Comparison of ENCODE assay signal across 29 cellular contexts in the genomic region with DNA sequence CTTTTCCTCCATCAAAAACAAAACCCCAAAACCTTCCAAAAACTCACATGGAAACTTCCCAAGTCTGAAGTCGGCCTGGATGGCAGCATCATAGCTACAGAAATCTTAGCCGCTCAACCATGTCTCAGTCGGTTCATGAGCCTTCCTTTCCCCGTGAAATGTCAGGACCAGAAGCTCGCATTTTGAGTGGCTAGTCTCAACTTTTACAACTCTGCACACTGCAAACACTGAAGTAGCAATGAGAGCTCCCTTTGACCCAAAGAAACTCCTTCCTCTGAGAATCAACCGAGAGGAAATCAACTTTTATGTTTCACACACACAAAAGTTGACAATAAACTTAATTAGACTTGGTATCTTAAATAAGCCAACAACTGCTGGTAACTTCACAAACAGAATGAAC.
"Had no signal": no experiment of that assay in that cellular context is flagged by ENCODE, and none has a peak within 500 bp of the region (broad histone marks: within the 10 kb centered on the region; RNA-seq: fewer than 3 reads in every experiment).

No MANE protein-coding gene starts in this region.

- H3K4me1 Mint-ChIP-seq: memory B cell had no signal

- H3K27ac Mint-ChIP-seq: dendritic cell treated with granulocyte-macrophage colony-stimulating factor and Interleukin-4, amounts not matched to agents 40 ng/mL and 50 ng/mL, for 4 days; memory B cell; naive thymus-derived CD8-positive, alpha-beta T cell; stimulated activated memory B cell treated with anti-CD40 and anti-IgM and Interleukin-4, amounts not matched to agents 10 μg/mL and 1 μg/mL and 100 μg/mL, for 72 hours had no signal

- H3K27ac ChIP-seq: epithelial cell of prostate, gastroesophageal sphincter, heart left ventricle, parathyroid adenoma, psoas muscle, skin epidermis, spleen, testis, tibial artery, upper lobe of right lung, uterus had no signal

- H3K9me3 Mint-ChIP-seq: dendritic cell treated with granulocyte-macrophage colony-stimulating factor and Interleukin-4, amounts not matched to agents 40 ng/mL and 50 ng/mL, for 4 days; memory B cell had no signal

- H3K36me3 ChIP-seq: gastroesophageal sphincter, heart left ventricle, spleen, tibial artery, upper lobe of right lung, uterus had no signal

- H3K4me1 ChIP-seq: parathyroid adenoma, psoas muscle, testis, upper lobe of right lung, uterus had no signal

- H3K9me3 ChIP-seq: gastroesophageal sphincter, testis, tibial artery, upper lobe of right lung, uterus had no signal

- DNase-seq: cerebellar nuclear complex; effector CD8-positive, alpha-beta T cell; endodermal cell; foreskin fibroblast; heart left ventricle; hypothalamus; naive thymus-derived CD8-positive, alpha-beta T cell; nephron progenitor cell; occipital lobe; psoas muscle; right cardiac atrium; spleen; stimulated activated CD4-positive, alpha-beta T cell treated with anti-CD3 and anti-CD28 coated beads, Interleukin-4, amount 100 ng/mL, for 4 hours; stimulated activated naive CD8-positive, alpha-beta T cell treated with anti-CD3 and anti-CD28 coated beads, Interleukin-15, Interleukin-2, amounts not matched to agents 100 U/mL and 50 U/mL, for 24 hours; substantia nigra; testis; tibial artery; upper lobe of right lung; uterus had no signal

- H3K9ac ChIP-seq: parathyroid adenoma had no signal

- H3K27me3 ChIP-seq: testis had no signal

- H3K4me3 Mint-ChIP-seq: dendritic cell treated with granulocyte-macrophage colony-stimulating factor and Interleukin-4, amounts not matched to agents 40 ng/mL and 50 ng/mL, for 4 days; endodermal cell; memory B cell; naive thymus-derived CD8-positive, alpha-beta T cell; nephron progenitor cell; stimulated activated memory B cell treated with anti-CD40 and anti-IgM and Interleukin-4, amounts not matched to agents 10 μg/mL and 1 μg/mL and 100 μg/mL, for 72 hours had no signal

- H3K4me3 ChIP-seq: gastroesophageal sphincter, heart left ventricle, lung, psoas muscle, skin epidermis, spleen, testis, tibial artery, upper lobe of right lung, uterus had no signal

- ATAC-seq: esophagus mucosa; gastroesophageal sphincter; heart left ventricle; left lobe of liver; naive thymus-derived CD8-positive, alpha-beta T cell; psoas muscle; right cardiac atrium; stimulated activated memory B cell treated with anti-CD40 and anti-IgM and Interleukin-4, amounts not matched to agents 10 μg/mL and 1 μg/mL and 100 μg/mL, for 72 hours; stimulated activated naive CD8-positive, alpha-beta T cell treated with anti-CD3 and anti-CD28 coated beads, Interleukin-15, Interleukin-2, amounts not matched to agents 100 U/mL and 50 U/mL, for 24 hours; upper lobe of right lung had no signal
